1 cellular context compared by ENCODE assay signal in genomic region chr12:113674996-113675395, GRCh38.
A peak's percentile ranks its signal among the peaks of the same experiment; 100 is the strongest.
TF ChIP-seq lines count a peak whose summit lies in the region.

No MANE protein-coding gene starts in this region.

TF ChIP-seq in K562, 482 proteins besides CTCF, POLR2A, EP300 and RAD21 (continued from another document):
- no peak for TF ChIP-seq ZNF518B (CRISPR knock-in tag; IDR thresholded peaks at IDR 0.05)
- no peak for TF ChIP-seq MYBL2 (IDR thresholded peaks at IDR 0.05; ENCODE audit: low read depth)
- TF ChIP-seq MYBL2 (CRISPR knock-in tag; IDR thresholded peaks at IDR 0.05; ENCODE audit: borderline replicate concordance) = no peak
- TF ChIP-seq U2AF2 (optimal IDR thresholded peaks at IDR 0.05; ENCODE audit: low read depth, low read length) = no peak
- no peak for TF ChIP-seq HMGXB4 (CRISPR knock-in tag; IDR thresholded peaks at IDR 0.05)
- peak; percentile 59 for TF ChIP-seq TAL1 (IDR thresholded peaks at IDR 0.05)
- TF ChIP-seq SIX5 (IDR thresholded peaks at IDR 0.05; ENCODE audit: borderline replicate concordance in 1 of 2, insufficient read depth in 1 of 2, low read depth in 1 of 2, low read length in 2 of 2) = no peak
- peak; percentile 65 for TF ChIP-seq CEBPB (tag; IDR thresholded peaks at IDR 0.05)
- TF ChIP-seq NCOR1 (IDR thresholded peaks at IDR 0.05) = no peak; the same call in 1 of the 2 replicates
- no peak for TF ChIP-seq ZFPM2 (CRISPR knock-in tag; IDR thresholded peaks at IDR 0.05)
- TF ChIP-seq PCBP1 (IDR thresholded peaks at IDR 0.05; ENCODE audit: low read depth, low read length, poor library complexity, severe bottlenecking) = no peak
- no peak for TF ChIP-seq JUN (IDR thresholded peaks at IDR 0.05; ENCODE audit: borderline replicate concordance, low read depth, low read length)
- TF ChIP-seq JUN (CRISPR knock-in tag; IDR thresholded peaks at IDR 0.05; ENCODE audit: borderline replicate concordance) = no peak
- TF ChIP-seq PURB (CRISPR knock-in tag; IDR thresholded peaks at IDR 0.05; ENCODE audit: low read depth) = no peak
- TF ChIP-seq TFAP4 (CRISPR knock-in tag; IDR thresholded peaks at IDR 0.05; ENCODE audit: borderline replicate concordance) = no peak
- TF ChIP-seq ZBTB9 (CRISPR knock-in tag; IDR thresholded peaks at IDR 0.05) = no peak
- TF ChIP-seq ARID2 (IDR thresholded peaks at IDR 0.05) = no peak
- TF ChIP-seq ZNF197 (CRISPR knock-in tag; IDR thresholded peaks at IDR 0.05; ENCODE audit: low read depth) = no peak
- no peak for TF ChIP-seq ZNF445 (CRISPR knock-in tag; IDR thresholded peaks at IDR 0.05; ENCODE audit: low read depth)
- no peak for TF ChIP-seq NFYB (IDR thresholded peaks at IDR 0.05; ENCODE audit: extremely low read depth, insufficient read length)
- peak; percentile 47; the same call in 1 of the 2 replicates for TF ChIP-seq TEAD4 (IDR thresholded peaks at IDR 0.05; ENCODE audit: low read length)
- no peak for TF ChIP-seq TEAD4 (CRISPR knock-in tag; IDR thresholded peaks at IDR 0.05; ENCODE audit: borderline replicate concordance)
- no peak for TF ChIP-seq ZNF280B (CRISPR knock-in tag; IDR thresholded peaks at IDR 0.05)
- no peak for TF ChIP-seq HES1 (IDR thresholded peaks at IDR 0.05; ENCODE audit: low read depth)
- TF ChIP-seq SUPT5H (IDR thresholded peaks at IDR 0.05) = no peak
- no peak for TF ChIP-seq STAT6 (CRISPR knock-in tag; IDR thresholded peaks at IDR 0.05)
- peak; percentile 76 to 77 for TF ChIP-seq KDM1A (IDR thresholded peaks at IDR 0.05)
- no peak for TF ChIP-seq HMG20B (CRISPR knock-in tag; IDR thresholded peaks at IDR 0.05)
- no peak for TF ChIP-seq ZBTB40 (IDR thresholded peaks at IDR 0.05)
- TF ChIP-seq ZBTB40 (CRISPR knock-in tag; IDR thresholded peaks at IDR 0.05) = no peak
- 0 out of 2 replicates have a peak, but pooled peaks have one; percentile 21 for TF ChIP-seq HDAC2 (IDR thresholded peaks at IDR 0.05)
- TF ChIP-seq HDAC6 (IDR thresholded peaks at IDR 0.05; ENCODE audit: low read depth, low read length) = no peak
- TF ChIP-seq ARID1B (IDR thresholded peaks at IDR 0.05) = peak; percentile 56; the same call in 1 of the 2 replicates
- no peak for TF ChIP-seq ZFP36 (IDR thresholded peaks at IDR 0.05; ENCODE audit: low read depth, low read length, partially characterized antibody)
- TF ChIP-seq ELK3 (CRISPR knock-in tag; IDR thresholded peaks at IDR 0.05) = no peak
